ENCODE assay signal across 12 cellular contexts in the genomic region with DNA sequence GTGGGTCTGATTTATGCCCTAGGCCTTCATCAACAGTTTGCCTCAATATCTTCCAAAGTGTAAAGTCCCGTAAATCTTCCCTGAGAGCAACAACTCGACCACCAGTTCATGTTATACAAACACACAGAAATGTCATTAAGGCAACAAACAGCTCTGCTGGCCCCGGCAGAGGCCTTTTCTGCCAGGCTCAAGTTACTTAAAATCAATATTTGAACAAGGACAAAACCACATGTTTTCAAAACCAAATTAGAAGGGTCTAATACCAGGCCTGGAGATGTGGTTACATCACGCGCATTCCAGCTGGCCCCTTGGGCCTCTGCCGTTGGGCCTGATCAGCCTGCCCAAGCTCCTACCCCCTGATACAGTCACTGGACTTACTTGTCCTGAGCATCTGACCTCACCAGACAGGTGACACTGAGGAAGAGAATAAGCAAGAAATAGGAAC.
DNase-seq lines count a peak whose midpoint lies in the region; TF ChIP-seq lines count a peak whose summit lies in the region.
"Had no signal": no experiment of that assay in that cellular context is flagged by ENCODE, and none has a peak within 500 bp of the region (broad histone marks: within the 10 kb centered on the region; RNA-seq: fewer than 3 reads in every experiment).

No MANE protein-coding gene starts in this region.

- H3K27me3 ChIP-seq in suprapubic skin = no peaks in the 10 kb centered on the region

- DNase-seq in NCI-H1417 treated with DMSO at 0.1 percent for 48 hours (lab: John Stamatoyannopoulos, UW) (peak; percentile 50), SHP77 treated with DMSO at 0.1 percent for 48 hours (lab: John Stamatoyannopoulos, UW) (peak; percentile 99), left kidney (ENCODE audit: low read depth, low spot score) (peak; percentile 96), type B pancreatic cell (ENCODE audit: extremely low spot score, unreplicated experiment) (no peak), HT-29 (ENCODE audit: low spot score) (no peak), NCI-H1694 (lab: John Stamatoyannopoulos, UW) (no peak), MCF 10A (ENCODE audit: unreplicated experiment) (no peak), suprapubic skin (ENCODE audit: low spot score in 2 of 2) (no peak)
- DNase-seq: activated CD8-positive, alpha-beta T cell treated with anti-CD3 and anti-CD28 coated beads, Interleukin-2, amount 10 ng/mL, durations not matched to agents 7 days and 5 days; activated naive CD8-positive, alpha-beta T cell treated with anti-CD3 and anti-CD28 coated beads for 36 hours; naive thymus-derived CD8-positive, alpha-beta T cell; T-helper 1 cell had no signal

- peaks cover 18% of the 10 kb centered on the region for H3K4me1 Mint-ChIP-seq in type B pancreatic cell (ENCODE audit: unreplicated experiment)
- H3K4me1 Mint-ChIP-seq in MCF 10A (ENCODE audit: insufficient read depth, unreplicated experiment) = no peaks in the 10 kb centered on the region
- H3K4me1 Mint-ChIP-seq: activated naive CD8-positive, alpha-beta T cell treated with anti-CD3 and anti-CD28 coated beads for 36 hours had no signal

- H3K9me3 Mint-ChIP-seq in type B pancreatic cell (peaks cover 21% of the 10 kb centered on the region), MCF 10A (ENCODE audit: unreplicated experiment) (peaks cover 21% of the 10 kb centered on the region)

- TF ChIP-seq POLR2A in suprapubic skin (IDR thresholded peaks at IDR 0.05) = no peak

- H3K27me3 Mint-ChIP-seq in type B pancreatic cell = no peaks in the 10 kb centered on the region
- H3K27me3 Mint-ChIP-seq in MCF 10A (ENCODE audit: insufficient read depth, unreplicated experiment) = no peaks in the 10 kb centered on the region
- H3K27me3 Mint-ChIP-seq: activated naive CD8-positive, alpha-beta T cell treated with anti-CD3 and anti-CD28 coated beads for 36 hours; naive thymus-derived CD8-positive, alpha-beta T cell had no signal

- H3K27ac ChIP-seq in suprapubic skin = no peak overlapping the region

- CTCF ChIA-PET in MCF 10A (lab: Yijun Ruan, JAX) = interaction anchor here (0.7 kb wide), 1 partner anchor 35 kb away, joined by 3 read pairs; no protein-coding TSS in a partner anchor

- TF ChIP-seq EP300 in suprapubic skin (IDR thresholded peaks at IDR 0.05) = no peak

- H3K9me3 ChIP-seq in suprapubic skin = no peaks in the 10 kb centered on the region

- H3K4me1 ChIP-seq in suprapubic skin = no peaks in the 10 kb centered on the region

- intact Hi-C loops in MCF 10A (cut with micrococcal nuclease) = no loop called here

- WGBS in suprapubic skin = 72% methylated on average over 6 of the region's 6 CpGs

- no peak overlapping the region for H3K4me3 ChIP-seq in suprapubic skin

- no TSS peak for BruUV-seq in MCF 10A (replicated peaks; lab: Mats Ljungman, UMichigan)

- H3K27ac Mint-ChIP-seq in type B pancreatic cell (peak overlapping the region; percentile 74), MCF 10A (ENCODE audit: low read depth, unreplicated experiment) (no peak overlapping the region)
- H3K27ac Mint-ChIP-seq: activated CD8-positive, alpha-beta T cell treated with anti-CD3 and anti-CD28 coated beads, Interleukin-2, amount 10 ng/mL, durations not matched to agents 7 days and 5 days; activated naive CD8-positive, alpha-beta T cell treated with anti-CD3 and anti-CD28 coated beads for 36 hours; naive thymus-derived CD8-positive, alpha-beta T cell had no signal

- H3K36me3 ChIP-seq in suprapubic skin = no peaks in the 10 kb centered on the region

- no peak for TF ChIP-seq CTCF in type B pancreatic cell (conservative IDR thresholded peaks at IDR 0.05)
- TF ChIP-seq CTCF in MCF 10A (IDR thresholded peaks at IDR 0.05; ENCODE audit: unreplicated experiment) = no peak
- TF ChIP-seq CTCF in suprapubic skin (IDR thresholded peaks at IDR 0.05) = no peak

- H3K36me3 Mint-ChIP-seq in type B pancreatic cell (peaks cover 4% of the 10 kb centered on the region), MCF 10A (ENCODE audit: insufficient read depth, unreplicated experiment) (no peaks in the 10 kb centered on the region)
- H3K36me3 Mint-ChIP-seq: activated naive CD8-positive, alpha-beta T cell treated with anti-CD3 and anti-CD28 coated beads for 36 hours had no signal

- H3K4me3 Mint-ChIP-seq in type B pancreatic cell = peak overlapping the region; percentile 15
- no peak overlapping the region for H3K4me3 Mint-ChIP-seq in MCF 10A (ENCODE audit: unreplicated experiment)
- H3K4me3 Mint-ChIP-seq: activated CD8-positive, alpha-beta T cell treated with anti-CD3 and anti-CD28 coated beads, Interleukin-2, amount 10 ng/mL, durations not matched to agents 7 days and 5 days; activated naive CD8-positive, alpha-beta T cell treated with anti-CD3 and anti-CD28 coated beads for 36 hours; naive thymus-derived CD8-positive, alpha-beta T cell had no signal

- POLR2A ChIA-PET in MCF 10A (lab: Yijun Ruan, JAX) = no interaction called here

Comparison
In these comparisons a context has a peak if more than half of its experiments do, and no peak if none do; other contexts are left out.
1. DNase-seq: peak in NCI-H1417 treated with DMSO at 0.1 percent for 48 hours (single experiment), SHP77 treated with DMSO at 0.1 percent for 48 hours (single experiment) and left kidney (single experiment); none in type B pancreatic cell (single experiment), HT-29 (single experiment), NCI-H1694 (single experiment), MCF 10A (single experiment) and suprapubic skin (0 of 2).